ENCODE assay signal across 25 cellular contexts in genomic region chr3:145290010-145290409, GRCh38.
DNase-seq lines count a peak whose midpoint lies in the region; ATAC-seq, FAIRE-seq and TF ChIP-seq lines count a peak whose summit lies in the region.
"Had no signal": no experiment of that assay in that cellular context is flagged by ENCODE, and none has a peak within 500 bp of the region (broad histone marks: within the 10 kb centered on the region; RNA-seq: fewer than 3 reads in every experiment).

No MANE protein-coding gene starts in this region.

- CTCF ChIA-PET in HepG2 (lab: Yijun Ruan, JAX; ENCODE audit: low intra/inter-chr PET ratio, low total read pairs) (no interaction called here), K562 (lab: Yijun Ruan, JAX; ENCODE audit: low intra/inter-chr PET ratio) (no interaction called here)

- FAIRE-seq in HepG2 (lab: Jason Lieb, UNC), result no peak
- FAIRE-seq in K562 (lab: Jason Lieb, UNC), result no peak
- FAIRE-seq: GM12878, GM12892, GM18507, GM19239 had no signal

- no peaks in the 10 kb centered on the region for H3K9me1 ChIP-seq in K562 (ENCODE audit: control insufficient read depth, insufficient read depth, low read length)

- no peaks in the 10 kb centered on the region for H3K27me3 ChIP-seq in HepG2 (ENCODE audit: control insufficient read depth in 1 of 2, insufficient read depth in 2 of 2, low read length in 2 of 2)
- H3K27me3 ChIP-seq in right lobe of liver, result no peaks in the 10 kb centered on the region
- H3K27me3 ChIP-seq in K562 (ENCODE audit: control insufficient read depth in 2 of 2, insufficient read depth in 2 of 2, low read length in 2 of 2), result no peaks in the 10 kb centered on the region
- H3K27me3 ChIP-seq: BE2C, BLaER1 had no signal

- TF ChIP-seq RAD21 in HepG2 (CRISPR knock-in tag; IDR thresholded peaks at IDR 0.05) (no peak), K562 (CRISPR knock-in tag; conservative IDR thresholded peaks at IDR 0.05 in 1 of 2, IDR thresholded peaks at IDR 0.05 in 1 of 2) (no peak)

- no peak for TF ChIP-seq CTCF in HepG2 (CRISPR knock-in tag; IDR thresholded peaks at IDR 0.05)
- no peak for TF ChIP-seq CTCF in right lobe of liver (IDR thresholded peaks at IDR 0.05)
- TF ChIP-seq CTCF in K562 (IDR thresholded peaks at IDR 0.05 in 2 of 3, conservative IDR thresholded peaks at IDR 0.05 in 1 of 3; ENCODE audit: insufficient read depth in 2 of 3, low read depth in 1 of 3, low read length in 3 of 3), result no peak

- DNase-seq in HepG2 (ENCODE audit: low spot score) (no peak), right lobe of liver (no peak), K562 (ENCODE audit: extremely low read depth in 1 of 4, low spot score in 3 of 4) (no peak), MV-4-11 (lab: John Stamatoyannopoulos, UW) (no peak)
- DNase-seq: ACHN; BE2C; C1 segment of cervical spinal cord; CD4-positive, alpha-beta memory T cell; CD4-positive, CD25-positive, alpha-beta regulatory T cell; CD8-positive, alpha-beta memory T cell; COR-L47; DMS 273 treated with DMSO at 0.1 percent for 48 hours; DMS153; DMS53; DMS79; DND-41; EL; GDM1 had no signal

- H2AFZ ChIP-seq in HepG2 (ENCODE audit: low read length) (no peak overlapping the region), K562 (ENCODE audit: low read depth, low read length) (no peak overlapping the region)

- H4K20me1 ChIP-seq in HepG2 (ENCODE audit: insufficient read depth, low read length) (no peaks in the 10 kb centered on the region), K562 (replicated peaks; ENCODE audit: control insufficient read depth, insufficient read depth, low read length) (no peaks in the 10 kb centered on the region)
- H4K20me1 ChIP-seq: BLaER1 had no signal

- WGBS in HepG2 (ENCODE audit: low lambda C conversion rate), result 4% methylated on average over 1 of the region's 1 CpG
- 50% methylated on average over 1 of the region's 1 CpG for WGBS in right lobe of liver (ENCODE audit: insufficient coverage, low coverage, low lambda C conversion rate, missing lambda C conversion rate)
- WGBS in K562 (ENCODE audit: insufficient coverage, low coverage, missing lambda C conversion rate), result 0% methylated on average over 1 of the region's 1 CpG

- BruUV-seq in HepG2 (replicated peaks; lab: Mats Ljungman, UMichigan) (no TSS peak), K562 (replicated peaks; lab: Mats Ljungman, UMichigan) (no TSS peak)

- no peak overlapping the region for H3K4me2 ChIP-seq in HepG2 (ENCODE audit: low read depth, low read length)
- no peak overlapping the region for H3K4me2 ChIP-seq in K562 (ENCODE audit: insufficient read depth, low read length)
- H3K4me2 ChIP-seq: BLaER1 had no signal

- TF ChIP-seq EP300 in HepG2 (IDR thresholded peaks at IDR 0.05; ENCODE audit: low read depth in 2 of 2, low read length in 2 of 2) (no peak), HepG2 (CRISPR knock-in tag; IDR thresholded peaks at IDR 0.05; ENCODE audit: borderline replicate concordance) (no peak), K562 (IDR thresholded peaks at IDR 0.05; ENCODE audit: low read length) (no peak)

- H3K36me3 ChIP-seq in HepG2 (replicated peaks in 1 of 2; ENCODE audit: control insufficient read depth in 1 of 2, insufficient read depth in 2 of 2, low read length in 2 of 2), result no peaks in the 10 kb centered on the region
- H3K36me3 ChIP-seq in right lobe of liver, result no peaks in the 10 kb centered on the region
- H3K36me3 ChIP-seq in K562 (ENCODE audit: control insufficient read depth, insufficient read depth, low read length), result no peaks in the 10 kb centered on the region
- H3K36me3 ChIP-seq: BE2C, BLaER1 had no signal

- H3K79me2 ChIP-seq in HepG2 (ENCODE audit: insufficient read depth, low read length) (no peaks in the 10 kb centered on the region), K562 (ENCODE audit: control insufficient read depth, insufficient read depth, low read length) (no peaks in the 10 kb centered on the region)

- H3K4me3 ChIP-seq in HepG2 (replicated peaks in 1 of 3; ENCODE audit: insufficient read depth in 1 of 3, low read depth in 2 of 3, low read length in 3 of 3) (no peak overlapping the region), right lobe of liver (no peak overlapping the region), K562 (no peak overlapping the region)
- H3K4me3 ChIP-seq: BLaER1, GM12878 had no signal

- no peaks in the 10 kb centered on the region for H3K9me3 ChIP-seq in HepG2 (ENCODE audit: low read length)
- H3K9me3 ChIP-seq in right lobe of liver, result no peaks in the 10 kb centered on the region
- no peaks in the 10 kb centered on the region for H3K9me3 ChIP-seq in K562 (replicated peaks; ENCODE audit: control insufficient read depth, insufficient read depth, low read depth, low read length)
- H3K9me3 ChIP-seq: BE2C, BLaER1 had no signal

- POLR2A ChIA-PET in HepG2 (lab: Yijun Ruan, JAX), result no interaction called here
- POLR2A ChIA-PET in K562 (lab: Yijun Ruan, JAX), result no interaction called here

- H3K9ac ChIP-seq in HepG2 (ENCODE audit: insufficient read depth, low read depth, low read length) (no peak overlapping the region), K562 (ENCODE audit: insufficient read depth in 1 of 2, low read depth in 2 of 2, low read length in 2 of 2) (no peak overlapping the region)
- H3K9ac ChIP-seq: BLaER1 had no signal

- ATAC-seq in HepG2, result no peak
- ATAC-seq in right lobe of liver, result no peak
- no peak for ATAC-seq in K562
- ATAC-seq in GM18861 (IDR thresholded peaks at IDR 0.05; ENCODE audit: unreplicated experiment), result no peak
- ATAC-seq: GM12878 had no signal

- H3K27ac ChIP-seq in HepG2 (ENCODE audit: extremely low read length, insufficient read depth, low read length) (no peak overlapping the region), right lobe of liver (no peak overlapping the region), K562 (ENCODE audit: extremely low read depth, low read depth, low read length) (no peak overlapping the region)
- H3K27ac ChIP-seq: 22Rv1, BLaER1 had no signal

- intact Hi-C loops in HepG2 (cut with micrococcal nuclease; ENCODE audit: unreplicated experiment), result no loop called here
- intact Hi-C loops in right lobe of liver (cut with DNase I), result no loop called here
- intact Hi-C loops in K562 (cut with micrococcal nuclease), result no loop called here

- TF ChIP-seq POLR2A in HepG2 (IDR thresholded peaks at IDR 0.05; ENCODE audit: insufficient read depth in 1 of 2, low read depth in 2 of 2, low read length in 2 of 2), result no peak
- TF ChIP-seq POLR2A in right lobe of liver (IDR thresholded peaks at IDR 0.05), result no peak
- no peak for TF ChIP-seq POLR2A in K562 (conservative IDR thresholded peaks at IDR 0.05)

- in situ Hi-C loops in HepG2 (cut with HindIII; ENCODE audit: extremely low pct_ligation_motif_present, low pct_unique_long_range_greater_than_20kb), result no loop called here
- in situ Hi-C loops in K562 (cut with MboI), result no loop called here

- H3K4me1 ChIP-seq in HepG2 (ENCODE audit: insufficient read depth, low read length) (no peaks in the 10 kb centered on the region), right lobe of liver (no peaks in the 10 kb centered on the region), K562 (replicated peaks in 1 of 2; ENCODE audit: control insufficient read depth in 2 of 2, insufficient read depth in 2 of 2, low read length in 2 of 2) (no peaks in the 10 kb centered on the region)
- H3K4me1 ChIP-seq: BLaER1 had no signal

TF ChIP-seq in HepG2, 621 proteins besides CTCF, POLR2A, EP300 and RAD21:
- peak; percentile 73 to 88 for TF ChIP-seq MAFK (conservative IDR thresholded peaks at IDR 0.05 in 1 of 2, IDR thresholded peaks at IDR 0.05 in 1 of 2; ENCODE audit: low read length in 2 of 2)
- TF ChIP-seq MAFF (IDR thresholded peaks at IDR 0.05; ENCODE audit: low read depth, low read length), result peak; percentile 77
- no peak for TF ChIP-seq KDM2A (CRISPR knock-in tag; IDR thresholded peaks at IDR 0.05; ENCODE audit: borderline replicate concordance, low read depth)

TF ChIP-seq in K562, 482 proteins besides CTCF, POLR2A, EP300 and RAD21:
- TF ChIP-seq ZNF316 (IDR thresholded peaks at IDR 0.05), result peak; percentile 58
- TF ChIP-seq MAFK (IDR thresholded peaks at IDR 0.05; ENCODE audit: low read length), result peak; percentile 33; the same call in 1 of the 2 replicates
- peak; percentile 29; the same call in 1 of the 2 replicates for TF ChIP-seq C11orf30 (IDR thresholded peaks at IDR 0.05; ENCODE audit: low read depth)
- TF ChIP-seq MAFG (tag; conservative IDR thresholded peaks at IDR 0.05), result peak; percentile 28; the same call in 1 of the 2 replicates
- peak; percentile 49; the same call in 1 of the 2 replicates for TF ChIP-seq MAFF (IDR thresholded peaks at IDR 0.05; ENCODE audit: low read length)
- no peak for TF ChIP-seq SPI1 (IDR thresholded peaks at IDR 0.05; ENCODE audit: borderline replicate concordance, low read depth, low read length)

Comparison
In these comparisons a context has a peak if more than half of its experiments do, and no peak if none do; other contexts are left out.
1. Of the 241 proteins assayed by ChIP-seq in both HepG2 and K562: peak only in HepG2: none; only in K562: MAFG; in both: MAFF and MAFK; in neither: 238.